In genomic region chr1:154577346-154578057, GRCh38 we compare ENCODE assay signal across 30 cellular contexts. TPM values are rescaled to one million over a fixed set of nuclear protein-coding genes. Genes with fewer than 3 reads are reported as not detected.
DNase-seq lines count a peak whose midpoint lies in the region; ATAC-seq, FAIRE-seq and TF ChIP-seq lines count a peak whose summit lies in the region.
"Had no signal": no experiment of that assay in that cellular context is flagged by ENCODE, and none has a peak within 500 bp of the region (broad histone marks: within the 10 kb centered on the region; RNA-seq: fewer than 3 reads in every experiment).

No MANE protein-coding gene starts in this region.

- DNase-seq in activated T-cell treated with anti-CD3 and anti-CD28 coated beads, Interleukin-2, amount 50 U/mL, for 24 hours: no peak
- DNase-seq in activated T-cell treated with anti-CD3 and anti-CD28 coated beads, Interleukin-2, amount 50 U/mL, for 48 hours: no peak
- DNase-seq in GM12892 (ENCODE audit: insufficient read length) (no peak), spleen (no peak), GM13976 (ENCODE audit: low spot score) (no peak), RPMI8226 (no peak), MV-4-11 (lab: John Stamatoyannopoulos, UW) (no peak)
- DNase-seq: activated CD4-positive, alpha-beta T cell treated with anti-CD3 and anti-CD28 coated beads for 1 hour; activated CD8-positive, alpha-beta memory T cell treated with anti-CD3 and anti-CD28 coated beads for 24 hours; activated naive CD4-positive, alpha-beta T cell; activated T-cell treated with anti-CD3 and anti-CD28 coated beads, Interleukin-2, amount 50 U/mL, for 1 hour; body of pancreas; CD4-positive, alpha-beta memory T cell; EL; islet precursor cell; lower lobe of right lung; NCI-H1417 treated with DMSO at 0.1 percent for 48 hours; NCI-H2081 treated with DMSO at 0.1 percent for 48 hours; NCI-H345; NCI-H774; stimulated activated CD4-positive, alpha-beta T cell treated with anti-CD3 and anti-CD28 coated beads, Interleukin-15, amount 100 ng/mL, for 24 hours; stimulated activated naive CD4-positive, alpha-beta T cell treated with Interleukin-2 at 50 U/mL for 16 hours; T-helper 2 cell had no signal

- peak overlapping the region; percentile 59 for H3K27ac Mint-ChIP-seq in activated T-cell treated with anti-CD3 and anti-CD28 coated beads, Interleukin-2, amount 50 U/mL, for 24 hours

- H3K4me1 ChIP-seq in spleen: peaks cover 4 to 32% (median 17%) of the 10 kb centered on the region in 6 donors
- H3K4me1 ChIP-seq: body of pancreas, HAP-1 had no signal

- H3K4me3 ChIP-seq in spleen: no peak overlapping the region
- H3K4me3 ChIP-seq: body of pancreas, HAP-1, lower lobe of right lung had no signal

- no peaks in the 10 kb centered on the region for H3K4me1 Mint-ChIP-seq in activated T-cell treated with anti-CD3 and anti-CD28 coated beads, Interleukin-2, amount 50 U/mL, for 24 hours (ENCODE audit: low read depth)

- TF ChIP-seq POLR2A in GM12892 (IDR thresholded peaks at IDR 0.05; ENCODE audit: low read depth, low read length): peak; percentile 22; the same call in 1 of the 2 replicates
- no peak for TF ChIP-seq POLR2A in spleen (IDR thresholded peaks at IDR 0.05)

- H3K27me3 ChIP-seq in spleen (replicated peaks in 1 of 7): no peaks in the 10 kb centered on the region
- H3K27me3 ChIP-seq: body of pancreas had no signal

- FAIRE-seq in GM12892 (lab: Jason Lieb, UNC): no peak
- FAIRE-seq: HTR-8/SVneo had no signal

- TF ChIP-seq CTCF in spleen (IDR thresholded peaks at IDR 0.05 in 8 of 11, conservative IDR thresholded peaks at IDR 0.05 in 3 of 11) (no peak), GM13976 (IDR thresholded peaks at IDR 0.05; ENCODE audit: borderline replicate concordance, control extremely low read depth, extremely low read depth, insufficient read depth, missing control alignments) (no peak)

- in situ Hi-C loops in GM13976 (cut with MboI; ENCODE audit: low sequenced_read_pairs, unreplicated experiment): no loop called here

- peaks cover 56% of the 10 kb centered on the region for H3K36me3 Mint-ChIP-seq in activated T-cell treated with anti-CD3 and anti-CD28 coated beads, Interleukin-2, amount 50 U/mL, for 24 hours (ENCODE audit: low read depth)

- intact Hi-C loops in spleen (cut with DNase I; ENCODE audit: low total_unique reads): no loop called here

- H3K9me3 Mint-ChIP-seq in activated T-cell treated with anti-CD3 and anti-CD28 coated beads, Interleukin-2, amount 50 U/mL, for 24 hours: no peaks in the 10 kb centered on the region
- H3K9me3 Mint-ChIP-seq: CD4-positive, alpha-beta memory T cell had no signal

- no peaks in the 10 kb centered on the region for H3K9me3 ChIP-seq in spleen
- H3K9me3 ChIP-seq: body of pancreas, HAP-1, lower lobe of right lung had no signal

- peak; percentile 7 for ATAC-seq in esophagus mucosa

- peaks cover 0 to 54% (median 40%) of the 10 kb centered on the region in 6 donors for H3K36me3 ChIP-seq in spleen

- H3K27ac ChIP-seq in spleen: peak overlapping the region in 5 of 8 donors; percentile 10 to 67 (median 57)
- H3K27ac ChIP-seq: KMS-11, lower lobe of right lung had no signal

- WGBS in spleen, 5 donors: 62 to 81% (median 69%) methylated on average over 7 of the region's 7 CpGs

- H3K27me3 Mint-ChIP-seq in activated T-cell treated with anti-CD3 and anti-CD28 coated beads, Interleukin-2, amount 50 U/mL, for 24 hours: no peaks in the 10 kb centered on the region

- no peak overlapping the region for H3K4me3 Mint-ChIP-seq in activated T-cell treated with anti-CD3 and anti-CD28 coated beads, Interleukin-2, amount 50 U/mL, for 24 hours
- H3K4me3 Mint-ChIP-seq: CD4-positive, alpha-beta memory T cell had no signal

RNA-seq across cellular contexts. Expression of gene CHRNB2, which starts 9.9 kb away (rescaled TPM):
- polyA plus RNA-seq in GM12892 (2012; ENCODE audit: missing spikeins): 0.76 TPM
- 0.20 TPM for total RNA-seq in esophagus mucosa
- under 1 TPM in 2 of 7 donors, not detected in 5; 0.18 to 0.32 TPM for total RNA-seq in spleen
- polyA plus RNA-seq in spleen: under 1 TPM in 1 of 3 donors, not detected in 2; 0.03 TPM
- total RNA-seq: A172; CD4-positive, alpha-beta memory T cell; lower lobe of right lung; mononuclear cell; RPMI7951 had no signal
- polyA plus RNA-seq: CD4-positive, alpha-beta memory T cell had no signal

RNA-seq across cellular contexts. Expression of gene UBE2Q1, which starts 19.0 kb away (rescaled TPM):
- polyA plus RNA-seq in GM12892 (2012; ENCODE audit: missing spikeins): 48.5 TPM
- total RNA-seq in esophagus mucosa (37.3 TPM), spleen (100 to 1,000 TPM in 2 of 7 donors, 10 to 100 TPM in 5; 45.0 to 119 (median 95.1) TPM)
- polyA plus RNA-seq in spleen: 10 to 100 TPM; 25.8 to 40.3 (median 30.0) TPM

RNA-seq across cellular contexts. Expression of gene ADAR, which starts 30.5 kb away (rescaled TPM):
- polyA plus RNA-seq in GM12892 (2012; ENCODE audit: missing spikeins): 116 TPM
- total RNA-seq in esophagus mucosa: 77.4 TPM
- total RNA-seq in spleen: 100 to 1,000 TPM; 218 to 249 (median 229) TPM
- 10 to 100 TPM; 25.6 to 61.3 (median 29.4) TPM for polyA plus RNA-seq in spleen
